Comparison of ENCODE assay signal across 24 cellular contexts in the genomic region with DNA sequence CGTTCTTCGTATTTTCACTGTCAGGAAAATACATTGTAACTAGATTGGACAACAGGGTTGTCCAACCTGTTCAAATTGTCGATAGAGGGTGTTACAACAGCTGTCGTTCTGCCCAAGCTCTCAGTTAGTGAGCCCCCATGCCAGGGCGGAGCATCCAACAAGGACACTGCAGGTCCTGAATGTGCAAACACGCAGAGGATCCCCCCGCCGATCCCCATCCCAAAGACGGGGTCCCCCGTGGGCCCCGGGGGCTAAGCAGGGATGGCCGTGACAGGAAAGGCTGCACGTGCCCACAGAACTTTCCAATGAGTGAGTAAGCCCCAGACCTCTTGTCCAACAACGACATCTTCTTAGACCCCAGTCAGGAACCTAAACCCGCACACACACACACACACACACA.
"Had no signal": no experiment of that assay in that cellular context is flagged by ENCODE, and none has a peak within 500 bp of the region (broad histone marks: within the 10 kb centered on the region; RNA-seq: fewer than 3 reads in every experiment).

No MANE protein-coding gene starts in this region.

- H3K27me3 ChIP-seq: breast epithelium, SJCRH30 had no signal

- H3K4me2 ChIP-seq: SK-N-SH had no signal

- H3K9ac ChIP-seq: SK-N-SH had no signal

- H3K27ac ChIP-seq: breast epithelium, SJCRH30, VCaP had no signal

- H3K4me3 ChIP-seq: breast epithelium, SJCRH30 had no signal

- H3K36me3 ChIP-seq: breast epithelium, SJCRH30 had no signal

- H3K4me1 ChIP-seq: breast epithelium had no signal

- H3K9me3 ChIP-seq: breast epithelium, SJCRH30, SK-N-SH had no signal

- DNase-seq: activated CD4-positive, alpha-beta memory T cell treated with anti-CD3 and anti-CD28 coated beads for 36 hours; activated CD4-positive, alpha-beta T cell treated with anti-CD3 and anti-CD28 coated beads, Interleukin-2, amount 10 ng/mL, durations not matched to agents 7 days and 5 days; activated CD4-positive, CD25-positive, alpha-beta regulatory T cell; activated naive CD4-positive, alpha-beta T cell; activated T-cell treated with anti-CD3 and anti-CD28 coated beads for 4 hours; activated T-cell treated with anti-CD3 and anti-CD28 coated beads, Interleukin-2, amount 50 U/mL, for 48 hours; aorta; central memory CD4-positive, alpha-beta T cell; KG1; NCI-H1092; NCI-H1417; NCI-H1930; NCI-H2171 treated with DMSO at 0.1 percent for 48 hours; NCI-H345; NCI-H510A; NCI-H526 treated with DMSO at 0.1 percent for 48 hours; NCI-H82; Right ventricle myocardium superior; RPMI8226; SJCRH30; SK-N-SH; T-helper 1 cell had no signal
